Comparison of ENCODE assay signal across 1 cellular context in genomic region chr19:1221141-1221903, GRCh38.
TF ChIP-seq lines count a peak whose summit lies in the region.

No MANE protein-coding gene starts in this region.

TF ChIP-seq in SK-N-SH treated with all-trans-retinoic acid at 6 μM for 48 hours, 23 proteins besides CTCF, POLR2A, EP300 and RAD21 (continued from another document):
- TF ChIP-seq ARNTL (CRISPR knock-in tag; IDR thresholded peaks at IDR 0.05; ENCODE audit: borderline replicate concordance, low read depth) = no peak
- TF ChIP-seq TSHZ2 (CRISPR knock-in tag; IDR thresholded peaks at IDR 0.05) = no peak
- TF ChIP-seq BACH2 (CRISPR knock-in tag; IDR thresholded peaks at IDR 0.05; ENCODE audit: borderline replicate concordance) = no peak
